In genomic region chr17:42315402-42316156, GRCh38 we compare ENCODE assay signal across 13 cellular contexts.
A peak's percentile ranks its signal among the peaks of the same experiment; 100 is the strongest.
DNase-seq lines count a peak whose midpoint lies in the region; ATAC-seq and TF ChIP-seq lines count a peak whose summit lies in the region.
"Had no signal": no experiment of that assay in that cellular context is flagged by ENCODE, and none has a peak within 500 bp of the region (broad histone marks: within the 10 kb centered on the region; RNA-seq: fewer than 3 reads in every experiment).

No MANE protein-coding gene starts in this region.

- H4K20me1 ChIP-seq in BLaER1: peaks cover 19% of the 10 kb centered on the region; the same call in 1 of the 2 replicates

- H3K4me1 ChIP-seq in BLaER1: peaks cover 66% of the 10 kb centered on the region

- H3K27ac Mint-ChIP-seq in dendritic cell treated with granulocyte-macrophage colony-stimulating factor and Interleukin-4, amounts not matched to agents 40 ng/mL and 50 ng/mL, for 4 days: peak overlapping the region; percentile 56
- H3K27ac Mint-ChIP-seq: progenitor cell of endocrine pancreas had no signal

- H3K27me3 Mint-ChIP-seq in dendritic cell treated with granulocyte-macrophage colony-stimulating factor and Interleukin-4, amounts not matched to agents 40 ng/mL and 50 ng/mL, for 4 days: no peaks in the 10 kb centered on the region

- intact Hi-C loops in dendritic cell treated with granulocyte-macrophage colony-stimulating factor and Interleukin-4, amounts not matched to agents 40 ng/mL and 50 ng/mL, for 4 days (cut with micrococcal nuclease): no loop called here

- peaks cover 93% of the 10 kb centered on the region for H3K36me3 Mint-ChIP-seq in dendritic cell treated with granulocyte-macrophage colony-stimulating factor and Interleukin-4, amounts not matched to agents 40 ng/mL and 50 ng/mL, for 4 days (ENCODE audit: low read depth)

- H3K9ac ChIP-seq in BLaER1: peak overlapping the region; percentile 39; the same call in 1 of the 2 replicates

- H3K4me3 Mint-ChIP-seq in dendritic cell treated with granulocyte-macrophage colony-stimulating factor and Interleukin-4, amounts not matched to agents 40 ng/mL and 50 ng/mL, for 4 days: no peak overlapping the region

- no peaks in the 10 kb centered on the region for H3K9me3 Mint-ChIP-seq in dendritic cell treated with granulocyte-macrophage colony-stimulating factor and Interleukin-4, amounts not matched to agents 40 ng/mL and 50 ng/mL, for 4 days

- H3K27ac ChIP-seq in BLaER1: 0 out of 2 replicates have a peak overlapping the region, but pooled peaks have one; percentile 11
- H3K27ac ChIP-seq: thyroid gland had no signal

- H3K27me3 ChIP-seq in BLaER1: no peaks in the 10 kb centered on the region
- H3K27me3 ChIP-seq: gastroesophageal sphincter, thyroid gland had no signal

- peak overlapping the region; percentile 65 for H3K4me2 ChIP-seq in BLaER1

- no peak for TF ChIP-seq CTCF in GM12865 (IDR thresholded peaks at IDR 0.05; ENCODE audit: insufficient read depth, low read depth, low read length, missing control alignments)

- DNase-seq in GM12865 (ENCODE audit: low read depth): peak; percentile 68
- DNase-seq in OCI-M1 (lab: John Stamatoyannopoulos, UW): peak; percentile 62
- DNase-seq in COLO668 (lab: John Stamatoyannopoulos, UW; ENCODE audit: unreplicated experiment): no peak
- DNase-seq in glomerular visceral epithelial cell (ENCODE audit: extremely low spot score): no peak
- no peak for DNase-seq in islet precursor cell
- DNase-seq: NCI-H187, T-helper 9 cell, thyroid gland had no signal

- ATAC-seq in HG02852 (IDR thresholded peaks at IDR 0.05; ENCODE audit: unreplicated experiment): no peak
- ATAC-seq: gastroesophageal sphincter had no signal

- H3K4me3 ChIP-seq in BLaER1: no peak overlapping the region
- no peak overlapping the region for H3K4me3 ChIP-seq in GM12865 (ENCODE audit: low read depth, low read length)
- H3K4me3 ChIP-seq: gastroesophageal sphincter, thyroid gland had no signal

- peaks cover 42% of the 10 kb centered on the region for H3K36me3 ChIP-seq in BLaER1

- H3K9me3 ChIP-seq in BLaER1: no peaks in the 10 kb centered on the region
- H3K9me3 ChIP-seq: gastroesophageal sphincter, thyroid gland had no signal

- peaks cover 61% of the 10 kb centered on the region for H3K4me1 Mint-ChIP-seq in dendritic cell treated with granulocyte-macrophage colony-stimulating factor and Interleukin-4, amounts not matched to agents 40 ng/mL and 50 ng/mL, for 4 days (ENCODE audit: low read depth)

Comparison
In these comparisons a context has a peak if more than half of its experiments do, and no peak if none do; other contexts are left out.
1. DNase-seq: peak in GM12865 (single experiment) and OCI-M1 (single experiment); none in COLO668 (single experiment), glomerular visceral epithelial cell (single experiment) and islet precursor cell (single experiment).